Comparison of ENCODE assay signal across 33 cellular contexts in the genomic region with DNA sequence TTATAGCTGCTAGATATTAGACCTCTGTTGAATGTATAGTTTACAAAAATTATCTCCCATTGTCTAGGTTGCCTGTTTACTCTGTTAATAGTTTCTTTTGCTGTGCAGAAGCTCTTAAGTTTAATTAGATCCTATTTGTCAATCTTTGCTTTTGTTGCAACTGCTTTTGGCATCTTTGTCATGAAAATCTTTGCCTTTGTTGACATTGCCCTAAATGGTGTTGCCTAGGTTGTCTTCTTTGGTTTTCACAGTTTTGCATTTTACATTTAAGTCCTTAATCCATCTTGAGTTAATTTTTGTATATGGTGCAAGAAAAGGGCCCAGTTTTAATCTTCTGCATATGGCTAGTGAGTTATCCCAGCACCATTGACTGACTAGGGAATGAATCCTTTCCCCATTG.
DNase-seq lines count a peak whose midpoint lies in the region; ATAC-seq, FAIRE-seq and TF ChIP-seq lines count a peak whose summit lies in the region.
"Had no signal": no experiment of that assay in that cellular context is flagged by ENCODE, and none has a peak within 500 bp of the region (broad histone marks: within the 10 kb centered on the region; RNA-seq: fewer than 3 reads in every experiment).

No MANE protein-coding gene starts in this region.

- no peak for FAIRE-seq in HepG2 (lab: Jason Lieb, UNC)
- FAIRE-seq: A204.1, A549, D721Med had no signal

- H3K79me2 ChIP-seq in HepG2 (ENCODE audit: insufficient read depth, low read length): no peaks in the 10 kb centered on the region

- CTCF ChIA-PET in HepG2 (lab: Yijun Ruan, JAX; ENCODE audit: low intra/inter-chr PET ratio, low total read pairs): no interaction called here

- H3K27ac ChIP-seq in liver (ENCODE audit: low read depth in 1 of 2, low read length in 2 of 2) (peak overlapping the region; percentile 47 to 49), HepG2 (ENCODE audit: extremely low read length, insufficient read depth, low read length) (no peak overlapping the region), right lobe of liver (peak overlapping the region in 2 of 3 donors; percentile 41 to 73)
- H3K27ac ChIP-seq: 22Rv1; A549; BLaER1; BLaER1 treated with 17β-estradiol and CSF1 and Interleukin-3, amounts not matched to agents 10 nM and 100 nM; C4-2B had no signal

- POLR2A ChIA-PET in HepG2 (lab: Yijun Ruan, JAX): no interaction called here

- no peak for ATAC-seq in HepG2
- peak; percentile 33 for ATAC-seq in left lobe of liver
- peak; percentile 7 to 52 (median 36) for ATAC-seq in right lobe of liver
- ATAC-seq in GM19324 (IDR thresholded peaks at IDR 0.05; ENCODE audit: low FRiP score, unreplicated experiment): no peak
- ATAC-seq: A549; CD8-positive, alpha-beta T cell had no signal

- H3K4me3 ChIP-seq in liver (ENCODE audit: low read depth in 1 of 3, low read length in 3 of 3) (no peak overlapping the region), HepG2 (replicated peaks in 1 of 3; ENCODE audit: insufficient read depth in 1 of 3, low read depth in 2 of 3, low read length in 3 of 3) (no peak overlapping the region), right lobe of liver (no peak overlapping the region)
- H3K4me3 ChIP-seq: A549; BLaER1; BLaER1 treated with 17β-estradiol and CSF1 and Interleukin-3, amounts not matched to agents 10 nM and 100 nM had no signal

- H3K27me3 ChIP-seq in liver (ENCODE audit: control insufficient read depth in 4 of 4, insufficient read depth in 4 of 4, low read length in 3 of 4) (no peaks in the 10 kb centered on the region), HepG2 (ENCODE audit: control insufficient read depth in 1 of 2, insufficient read depth in 2 of 2, low read length in 2 of 2) (no peaks in the 10 kb centered on the region; a peak in 1 of 5 replicates), right lobe of liver (no peaks in the 10 kb centered on the region)
- H3K27me3 ChIP-seq: BE2C; BLaER1; BLaER1 treated with 17β-estradiol and CSF1 and Interleukin-3, amounts not matched to agents 10 nM and 100 nM had no signal

- intact Hi-C loops in HepG2 (cut with micrococcal nuclease; ENCODE audit: unreplicated experiment) (no loop called here), right lobe of liver (cut with DNase I) (loop anchor here in 1 of 2 donors (10.0 kb wide), 1 partner anchor 131 kb away; no protein-coding TSS in a partner anchor)

- peaks cover 0 to 39% (median 34%) of the 10 kb centered on the region in 4 donors for H3K4me1 ChIP-seq in liver (ENCODE audit: control insufficient read depth in 4 of 4, insufficient read depth in 4 of 4, low read length in 3 of 4)
- no peaks in the 10 kb centered on the region for H3K4me1 ChIP-seq in HepG2 (ENCODE audit: insufficient read depth, low read length)
- peaks cover 5 to 59% (median 22%) of the 10 kb centered on the region in 4 donors for H3K4me1 ChIP-seq in right lobe of liver
- H3K4me1 ChIP-seq: A549; BE2C; BLaER1; BLaER1 treated with 17β-estradiol and CSF1 and Interleukin-3, amounts not matched to agents 10 nM and 100 nM; Caco-2 had no signal

- TF ChIP-seq CTCF in liver (IDR thresholded peaks at IDR 0.05; ENCODE audit: low read depth, low read length, missing input control): no peak
- TF ChIP-seq CTCF in HepG2 (CRISPR knock-in tag; IDR thresholded peaks at IDR 0.05): no peak
- no peak for TF ChIP-seq CTCF in right lobe of liver (IDR thresholded peaks at IDR 0.05)

- H3K36me3 ChIP-seq in liver (ENCODE audit: control insufficient read depth in 4 of 4, insufficient read depth in 3 of 4, low read depth in 1 of 4, low read length in 3 of 4) (no peaks in the 10 kb centered on the region), HepG2 (replicated peaks in 1 of 2; ENCODE audit: control insufficient read depth in 1 of 2, insufficient read depth in 2 of 2, low read length in 2 of 2) (no peaks in the 10 kb centered on the region), right lobe of liver (no peaks in the 10 kb centered on the region)
- H3K36me3 ChIP-seq: BE2C; BLaER1; BLaER1 treated with 17β-estradiol and CSF1 and Interleukin-3, amounts not matched to agents 10 nM and 100 nM had no signal

- H2AFZ ChIP-seq in HepG2 (ENCODE audit: low read length): no peak overlapping the region

- H3K9me3 ChIP-seq in liver (ENCODE audit: control insufficient read depth in 4 of 4, low read length in 3 of 4): no peaks in the 10 kb centered on the region
- no peaks in the 10 kb centered on the region for H3K9me3 ChIP-seq in HepG2 (ENCODE audit: low read length)
- H3K9me3 ChIP-seq in right lobe of liver: no peaks in the 10 kb centered on the region
- H3K9me3 ChIP-seq: A549; BE2C; BLaER1; BLaER1 treated with 17β-estradiol and CSF1 and Interleukin-3, amounts not matched to agents 10 nM and 100 nM; Caco-2 had no signal

- TF ChIP-seq RAD21 in liver (IDR thresholded peaks at IDR 0.05) (no peak), HepG2 (CRISPR knock-in tag; IDR thresholded peaks at IDR 0.05) (no peak)

- DNase-seq in HepG2 (ENCODE audit: low spot score) (no peak), left lobe of liver (ENCODE audit: low spot score) (no peak), right lobe of liver (no peak), NCI-H2107 treated with DMSO at 0.1 percent for 48 hours (lab: John Stamatoyannopoulos, UW; ENCODE audit: unreplicated experiment) (no peak)
- DNase-seq: 8988T; ACHN; AML-193; BE2C; C1 segment of cervical spinal cord; Caco-2; Calu3; CD4-positive, alpha-beta memory T cell; CD4-positive, alpha-beta T cell; CD4-positive, CD25-positive, alpha-beta regulatory T cell; CD8-positive, alpha-beta memory T cell; CD8-positive, alpha-beta T cell; COR-L47; DMS 273 treated with DMSO at 0.1 percent for 48 hours; DMS153; DMS53; DMS79; DMS79 treated with DMSO at 0.1 percent for 48 hours; DND-41; EL had no signal

- H3K9ac ChIP-seq in liver (ENCODE audit: low read depth in 1 of 2, low read length in 2 of 2): no peak overlapping the region
- no peak overlapping the region for H3K9ac ChIP-seq in HepG2 (ENCODE audit: insufficient read depth, low read depth, low read length)
- H3K9ac ChIP-seq: BLaER1; BLaER1 treated with 17β-estradiol and CSF1 and Interleukin-3, amounts not matched to agents 10 nM and 100 nM had no signal

- no TSS peak for BruUV-seq in HepG2 (replicated peaks; lab: Mats Ljungman, UMichigan)

- H3K4me2 ChIP-seq in HepG2 (ENCODE audit: low read depth, low read length): no peak overlapping the region
- H3K4me2 ChIP-seq: A549; BLaER1; BLaER1 treated with 17β-estradiol and CSF1 and Interleukin-3, amounts not matched to agents 10 nM and 100 nM had no signal

- TF ChIP-seq EP300 in HepG2 (IDR thresholded peaks at IDR 0.05; ENCODE audit: low read depth in 2 of 2, low read length in 2 of 2) (no peak), HepG2 (CRISPR knock-in tag; IDR thresholded peaks at IDR 0.05; ENCODE audit: borderline replicate concordance) (no peak)

- TF ChIP-seq POLR2A in HepG2 (IDR thresholded peaks at IDR 0.05; ENCODE audit: insufficient read depth in 1 of 2, low read depth in 2 of 2, low read length in 2 of 2): no peak
- no peak for TF ChIP-seq POLR2A in right lobe of liver (IDR thresholded peaks at IDR 0.05)

- in situ Hi-C loops in HepG2 (cut with HindIII; ENCODE audit: extremely low pct_ligation_motif_present, low pct_unique_long_range_greater_than_20kb): loop anchor here (25.0 kb wide), 1 partner anchor 779 kb away; no protein-coding TSS in a partner anchor

- no peaks in the 10 kb centered on the region for H4K20me1 ChIP-seq in HepG2 (ENCODE audit: insufficient read depth, low read length)
- H4K20me1 ChIP-seq: BLaER1; BLaER1 treated with 17β-estradiol and CSF1 and Interleukin-3, amounts not matched to agents 10 nM and 100 nM had no signal

TF ChIP-seq in liver, 16 proteins besides CTCF, POLR2A, EP300 and RAD21:
- TF ChIP-seq FOXA1 (IDR thresholded peaks at IDR 0.05) (peak; percentile 84), EGR1 (IDR thresholded peaks at IDR 0.05; ENCODE audit: low read depth in 2 of 2) (no peak), HNF4A (conservative IDR thresholded peaks at IDR 0.05) (peak in 1 of 2 donors; percentile 35), YY1 (IDR thresholded peaks at IDR 0.05) (peak; percentile 17), FOXA2 (IDR thresholded peaks at IDR 0.05) (peak; percentile 86)
TF ChIP-seq in liver: peak in this region for 4.

TF ChIP-seq in HepG2, 621 proteins besides CTCF, POLR2A, EP300 and RAD21 (continues in another document):
- TF ChIP-seq MEIS1 (CRISPR knock-in tag; IDR thresholded peaks at IDR 0.05; ENCODE audit: borderline replicate concordance): no peak
- TF ChIP-seq, protein P1, sequence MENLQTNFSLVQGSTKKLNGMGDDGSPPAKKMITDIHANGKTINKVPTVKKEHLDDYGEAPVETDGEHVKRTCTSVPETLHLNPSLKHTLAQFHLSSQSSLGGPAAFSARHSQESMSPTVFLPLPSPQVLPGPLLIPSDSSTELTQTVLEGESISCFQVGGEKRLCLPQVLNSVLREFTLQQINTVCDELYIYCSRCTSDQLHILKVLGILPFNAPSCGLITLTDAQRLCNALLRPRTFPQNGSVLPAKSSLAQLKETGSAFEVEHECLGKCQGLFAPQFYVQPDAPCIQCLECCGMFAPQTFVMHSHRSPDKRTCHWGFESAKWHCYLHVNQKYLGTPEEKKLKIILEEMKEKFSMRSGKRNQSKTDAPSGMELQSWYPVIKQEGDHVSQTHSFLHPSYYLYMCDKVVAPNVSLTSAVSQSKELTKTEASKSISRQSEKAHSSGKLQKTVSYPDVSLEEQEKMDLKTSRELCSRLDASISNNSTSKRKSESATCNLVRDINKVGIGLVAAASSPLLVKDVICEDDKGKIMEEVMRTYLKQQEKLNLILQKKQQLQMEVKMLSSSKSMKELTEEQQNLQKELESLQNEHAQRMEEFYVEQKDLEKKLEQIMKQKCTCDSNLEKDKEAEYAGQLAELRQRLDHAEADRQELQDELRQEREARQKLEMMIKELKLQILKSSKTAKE (CRISPR knock-in tag; IDR thresholded peaks at IDR 0.05; ENCODE audit: borderline replicate concordance): no peak
- TF ChIP-seq, protein P2, sequence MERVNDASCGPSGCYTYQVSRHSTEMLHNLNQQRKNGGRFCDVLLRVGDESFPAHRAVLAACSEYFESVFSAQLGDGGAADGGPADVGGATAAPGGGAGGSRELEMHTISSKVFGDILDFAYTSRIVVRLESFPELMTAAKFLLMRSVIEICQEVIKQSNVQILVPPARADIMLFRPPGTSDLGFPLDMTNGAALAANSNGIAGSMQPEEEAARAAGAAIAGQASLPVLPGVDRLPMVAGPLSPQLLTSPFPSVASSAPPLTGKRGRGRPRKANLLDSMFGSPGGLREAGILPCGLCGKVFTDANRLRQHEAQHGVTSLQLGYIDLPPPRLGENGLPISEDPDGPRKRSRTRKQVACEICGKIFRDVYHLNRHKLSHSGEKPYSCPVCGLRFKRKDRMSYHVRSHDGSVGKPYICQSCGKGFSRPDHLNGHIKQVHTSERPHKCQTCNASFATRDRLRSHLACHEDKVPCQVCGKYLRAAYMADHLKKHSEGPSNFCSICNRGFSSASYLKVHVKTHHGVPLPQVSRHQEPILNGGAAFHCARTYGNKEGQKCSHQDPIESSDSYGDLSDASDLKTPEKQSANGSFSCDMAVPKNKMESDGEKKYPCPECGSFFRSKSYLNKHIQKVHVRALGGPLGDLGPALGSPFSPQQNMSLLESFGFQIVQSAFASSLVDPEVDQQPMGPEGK (CRISPR knock-in tag; IDR thresholded peaks at IDR 0.05): no peak

Comparison
In these comparisons a context has a peak if more than half of its experiments do, and no peak if none do; other contexts are left out.
1. ATAC-seq: peak in left lobe of liver (single experiment) and right lobe of liver (4 of 4); none in HepG2 (single experiment) and GM19324 (single experiment).